In genomic region chr6:47647626-47648025, GRCh38 we compare ENCODE assay signal across 10 cellular contexts. TPM values are rescaled to one million over a fixed set of nuclear protein-coding genes. Genes with fewer than 3 reads are reported as not detected.
"Had no signal": no experiment of that assay in that cellular context is flagged by ENCODE, and none has a peak within 500 bp of the region (broad histone marks: within the 10 kb centered on the region; RNA-seq: fewer than 3 reads in every experiment).

No MANE protein-coding gene starts in this region.

RNA-seq across cellular contexts. Expression of gene ADGRF4, which starts 50.8 kb away (rescaled TPM):
- total RNA-seq: activated CD4-positive, alpha-beta memory T cell treated with anti-CD3 and anti-CD28 coated beads, Interleukin-2, amount 10 ng/mL, durations not matched to agents 7 days and 5 days; activated CD4-positive, alpha-beta T cell treated with anti-CD3 and anti-CD28 coated beads, Interleukin-2, amount 10 ng/mL, durations not matched to agents 7 days and 5 days; activated naive CD4-positive, alpha-beta T cell treated with anti-CD3 and anti-CD28 coated beads, Interleukin-2, amount 50 U/mL, for 72 hours; activated naive CD8-positive, alpha-beta T cell treated with anti-CD3 and anti-CD28 coated beads, Interleukin-2, amount 10 ng/mL, durations not matched to agents 7 days and 5 days; activated T-cell treated with anti-CD3 and anti-CD28 coated beads, Interleukin-2, amount 50 U/mL, for 72 hours; ascending aorta; cardiac muscle cell; frontal cortex; T-helper 17 cell; WTC11 had no signal
